22 cellular contexts compared by ENCODE assay signal in genomic region chr2:183607995-183608394, GRCh38.
"Had no signal": no experiment of that assay in that cellular context is flagged by ENCODE, and none has a peak within 500 bp of the region (broad histone marks: within the 10 kb centered on the region; RNA-seq: fewer than 3 reads in every experiment).

No MANE protein-coding gene starts in this region.

- H3K36me3 Mint-ChIP-seq: immature natural killer cell, memory B cell, mesothelial cell of epicardium, naive B cell had no signal

- FAIRE-seq: islet of Langerhans, kidney had no signal

- H3K4me3 Mint-ChIP-seq: immature natural killer cell, memory B cell, mesothelial cell of epicardium, naive B cell had no signal

- H3K27ac Mint-ChIP-seq: immature natural killer cell, memory B cell, mesothelial cell of epicardium, naive B cell had no signal

- H3K27ac ChIP-seq: hepatocyte, left lung, left ventricle myocardium inferior, lower lobe of right lung had no signal

- H3K9me3 Mint-ChIP-seq: memory B cell had no signal

- DNase-seq: hippocampal formation, hypothalamus, immature natural killer cell, islet precursor cell, kidney, kidney glomerular epithelial cell, left cardiac atrium, left colon, left ventricle myocardium inferior, left ventricle myocardium superior, lower lobe of right lung, mammary epithelial cell, mesenchymal stem cell, midbrain, mucosa of descending colon, naive B cell had no signal

- H3K36me3 ChIP-seq: left lung, left ventricle myocardium inferior, lower lobe of right lung had no signal

- H3K9me3 ChIP-seq: left ventricle myocardium inferior, lower lobe of right lung, mucosa of descending colon had no signal

- H3K4me1 Mint-ChIP-seq: immature natural killer cell, memory B cell, mesothelial cell of epicardium, naive B cell had no signal

- H3K27me3 ChIP-seq: hepatocyte, left lung had no signal

- H3K4me3 ChIP-seq: hepatocyte, left lung, left ventricle myocardium inferior, lower lobe of right lung, lung, mucosa of descending colon had no signal

- H3K27me3 Mint-ChIP-seq: memory B cell, naive B cell had no signal

- H3K4me1 ChIP-seq: left lung, left ventricle myocardium inferior, lower lobe of right lung had no signal
